ENCODE assay signal across 17 cellular contexts in genomic region chr21:34567574-34567973, GRCh38. TPM values are rescaled to one million over a fixed set of nuclear protein-coding genes. Genes with fewer than 3 reads are reported as not detected.
DNase-seq lines count a peak whose midpoint lies in the region; ATAC-seq and TF ChIP-seq lines count a peak whose summit lies in the region.
"Had no signal": no experiment of that assay in that cellular context is flagged by ENCODE, and none has a peak within 500 bp of the region (broad histone marks: within the 10 kb centered on the region; RNA-seq: fewer than 3 reads in every experiment).

No MANE protein-coding gene starts in this region.

- H3K9me3 ChIP-seq in right atrium auricular region (no peaks in the 10 kb centered on the region), parathyroid adenoma (ENCODE audit: control insufficient read depth, low read length) (no peaks in the 10 kb centered on the region), upper lobe of right lung (no peaks in the 10 kb centered on the region)
- H3K9me3 ChIP-seq: BE2C, Caco-2, HAP-1 had no signal

- H3K4me1 ChIP-seq in right atrium auricular region (peaks cover 0 to 39% of the 10 kb centered on the region in 2 donors), parathyroid adenoma (peaks cover 4% of the 10 kb centered on the region), upper lobe of right lung (no peaks in the 10 kb centered on the region)
- H3K4me1 ChIP-seq: BE2C, Caco-2, HAP-1 had no signal

- peak overlapping the region; percentile 12 for H3K4me2 ChIP-seq in parathyroid adenoma (ENCODE audit: low read length)

- no peak for ATAC-seq in left cardiac atrium
- peak; percentile 32 for ATAC-seq in upper lobe of right lung
- ATAC-seq in HG02642 (IDR thresholded peaks at IDR 0.05; ENCODE audit: poor library complexity, unreplicated experiment) = no peak

- H3K36me3 ChIP-seq in right atrium auricular region = no peaks in the 10 kb centered on the region
- H3K36me3 ChIP-seq in parathyroid adenoma (ENCODE audit: control insufficient read depth, insufficient read depth, low read length) = no peaks in the 10 kb centered on the region
- H3K36me3 ChIP-seq in upper lobe of right lung = no peaks in the 10 kb centered on the region
- H3K36me3 ChIP-seq: BE2C, HAP-1 had no signal

- intact Hi-C loops in left cardiac atrium (cut with DNase I) = no loop called here
- intact Hi-C loops in upper lobe of right lung (cut with DNase I) = no loop called here

- H3K27ac ChIP-seq in right atrium auricular region = peak overlapping the region; percentile 36 to 41
- H3K27ac ChIP-seq in parathyroid adenoma = peak overlapping the region; percentile 65
- H3K27ac ChIP-seq in upper lobe of right lung = no peak overlapping the region
- H3K27ac ChIP-seq: GM23248 had no signal

- TF ChIP-seq CTCF in right atrium auricular region (IDR thresholded peaks at IDR 0.05) (no peak), parathyroid adenoma (IDR thresholded peaks at IDR 0.05) (no peak), upper lobe of right lung (IDR thresholded peaks at IDR 0.05) (no peak)

- H3K27me3 ChIP-seq in right atrium auricular region (no peaks in the 10 kb centered on the region), parathyroid adenoma (ENCODE audit: control insufficient read depth, insufficient read depth, low read length) (no peaks in the 10 kb centered on the region), upper lobe of right lung (no peaks in the 10 kb centered on the region)
- H3K27me3 ChIP-seq: BE2C had no signal

- H2AFZ ChIP-seq in parathyroid adenoma = no peak overlapping the region
- H2AFZ ChIP-seq: GM23248 had no signal

- H3K9ac ChIP-seq in parathyroid adenoma = no peak overlapping the region
- H3K9ac ChIP-seq: GM23248 had no signal

- H3K4me3 ChIP-seq in right atrium auricular region (no peak overlapping the region), parathyroid adenoma (ENCODE audit: low read depth, low read length) (no peak overlapping the region), upper lobe of right lung (no peak overlapping the region)
- H3K4me3 ChIP-seq: GM23248, HAP-1 had no signal

- H3K79me2 ChIP-seq in parathyroid adenoma = peaks cover 2% of the 10 kb centered on the region

- DNase-seq in right atrium auricular region (ENCODE audit: low spot score) = no peak
- DNase-seq in left cardiac atrium = no peak
- DNase-seq in islet precursor cell = peak; percentile 13
- DNase-seq in upper lobe of right lung = no peak
- no peak for DNase-seq in MV-4-11 (lab: John Stamatoyannopoulos, UW)
- DNase-seq: ACHN; BE2C; C1 segment of cervical spinal cord; Caco-2; CD4-positive, CD25-positive, alpha-beta regulatory T cell; CD8-positive, alpha-beta memory T cell; GM23248; IMR-90 had no signal

RNA-seq across cellular contexts. Expression of gene RCAN1, which starts 47.3 kb away (rescaled TPM):
- total RNA-seq in right atrium auricular region = 10 to 100 TPM; 26.1 to 38.0 TPM
- 10 to 100 TPM; 34.8 to 35.3 TPM for total RNA-seq in left cardiac atrium
- 26.9 TPM for total RNA-seq in upper lobe of right lung

RNA-seq across cellular contexts. Expression of gene KCNE1, which starts 55.6 kb away (rescaled TPM):
- 1 to 10 TPM in 1 of 2 donors, under 1 TPM in 1; 0.78 to 3.8 TPM for total RNA-seq in right atrium auricular region
- total RNA-seq in left cardiac atrium = 1 to 10 TPM; 4.8 to 7.5 TPM
- 13.6 TPM for total RNA-seq in upper lobe of right lung
- total RNA-seq: H4 had no signal
